Comparison of ENCODE assay signal across 18 cellular contexts in the genomic region with DNA sequence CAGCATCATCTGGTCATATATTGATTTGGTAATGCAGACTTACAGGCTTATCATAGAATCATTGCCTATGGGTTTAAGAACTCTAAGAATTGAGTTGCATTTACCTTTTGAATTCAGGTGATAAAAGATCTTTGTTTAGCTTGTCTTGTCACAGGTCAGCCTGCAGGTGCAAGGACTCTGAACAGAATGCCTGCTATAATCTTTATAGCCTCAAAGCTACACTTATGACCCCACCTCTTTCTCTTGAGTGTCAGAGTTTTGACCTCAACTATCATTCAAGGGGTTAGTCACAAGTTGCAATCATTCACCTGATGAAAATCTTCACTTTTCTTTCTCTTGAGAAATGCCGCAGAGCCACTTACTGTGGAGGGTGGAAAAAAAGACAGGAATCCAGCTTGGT. TPM values are rescaled to one million over a fixed set of nuclear protein-coding genes. Genes with fewer than 3 reads are reported as not detected.
DNase-seq lines count a peak whose midpoint lies in the region; ATAC-seq, FAIRE-seq and TF ChIP-seq lines count a peak whose summit lies in the region.
"Had no signal": no experiment of that assay in that cellular context is flagged by ENCODE, and none has a peak within 500 bp of the region (broad histone marks: within the 10 kb centered on the region; RNA-seq: fewer than 3 reads in every experiment).

No MANE protein-coding gene starts in this region.

- H3K4me3 Mint-ChIP-seq in endodermal cell = no peak overlapping the region
- H3K4me3 Mint-ChIP-seq: CD8-positive, alpha-beta memory T cell; HFFc6 had no signal

- no peak overlapping the region for H3K27ac Mint-ChIP-seq in endodermal cell
- H3K27ac Mint-ChIP-seq: CD8-positive, alpha-beta memory T cell; HFFc6 had no signal

- DNase-seq in HepG2 (ENCODE audit: low spot score) (no peak), right lobe of liver (no peak), endodermal cell (no peak), small intestine (peak; percentile 33)
- DNase-seq: CD8-positive, alpha-beta memory T cell; DMS53; GF-D8; GOT3; HCEC 1CT; HFFc6; IMR-90; KG1 had no signal

- H4K20me1 ChIP-seq in HepG2 (ENCODE audit: insufficient read depth, low read length) = no peaks in the 10 kb centered on the region
- H4K20me1 ChIP-seq: BLaER1 had no signal

- POLR2A ChIA-PET in HepG2 (lab: Yijun Ruan, JAX) = no interaction called here

- H3K36me3 Mint-ChIP-seq in endodermal cell (ENCODE audit: low read depth) = peaks cover 56% of the 10 kb centered on the region

- H3K4me1 ChIP-seq in HepG2 (ENCODE audit: insufficient read depth, low read length) (peaks cover 17% of the 10 kb centered on the region), right lobe of liver (peaks cover 0 to 5% (median 2%) of the 10 kb centered on the region in 4 donors), endodermal cell (ENCODE audit: control insufficient read depth, insufficient read depth, low read length) (no peaks in the 10 kb centered on the region), small intestine (ENCODE audit: control insufficient read depth in 2 of 2, insufficient read depth in 1 of 2, low read depth in 1 of 2, low read length in 1 of 2) (no peaks in the 10 kb centered on the region)
- H3K4me1 ChIP-seq: BLaER1 had no signal

- no peak overlapping the region for H3K9ac ChIP-seq in HepG2 (ENCODE audit: insufficient read depth, low read depth, low read length)
- H3K9ac ChIP-seq in endodermal cell (ENCODE audit: extremely low read depth, low read length, poor library complexity, severe bottlenecking) = no peak overlapping the region
- H3K9ac ChIP-seq: BLaER1 had no signal

- TF ChIP-seq RAD21 in HepG2 (CRISPR knock-in tag; IDR thresholded peaks at IDR 0.05) = no peak

- H3K9me3 ChIP-seq in HepG2 (ENCODE audit: low read length) = no peaks in the 10 kb centered on the region
- H3K9me3 ChIP-seq in right lobe of liver = no peaks in the 10 kb centered on the region
- peaks cover 27% of the 10 kb centered on the region for H3K9me3 ChIP-seq in endodermal cell (ENCODE audit: control insufficient read depth, low read length)
- H3K9me3 ChIP-seq in small intestine (ENCODE audit: control insufficient read depth, low read depth) = no peaks in the 10 kb centered on the region
- H3K9me3 ChIP-seq: BLaER1 had no signal

- H2AFZ ChIP-seq in HepG2 (ENCODE audit: low read length) = no peak overlapping the region

- no peaks in the 10 kb centered on the region for H3K27me3 ChIP-seq in HepG2 (ENCODE audit: control insufficient read depth in 1 of 2, insufficient read depth in 2 of 2, low read length in 2 of 2)
- H3K27me3 ChIP-seq in right lobe of liver = no peaks in the 10 kb centered on the region
- H3K27me3 ChIP-seq in endodermal cell (ENCODE audit: control insufficient read depth, insufficient read depth, low read length, poor library complexity, severe bottlenecking) = no peaks in the 10 kb centered on the region
- no peaks in the 10 kb centered on the region for H3K27me3 ChIP-seq in small intestine (ENCODE audit: control insufficient read depth in 2 of 2, insufficient read depth in 2 of 2, low read length in 2 of 2)
- H3K27me3 ChIP-seq: BLaER1 had no signal

- no peak for TF ChIP-seq POLR2A in HepG2 (IDR thresholded peaks at IDR 0.05; ENCODE audit: insufficient read depth in 1 of 2, low read depth in 2 of 2, low read length in 2 of 2)
- no peak for TF ChIP-seq POLR2A in right lobe of liver (IDR thresholded peaks at IDR 0.05)

- TF ChIP-seq EP300 in HepG2 (IDR thresholded peaks at IDR 0.05; ENCODE audit: low read depth in 2 of 2, low read length in 2 of 2) (no peak), HepG2 (CRISPR knock-in tag; IDR thresholded peaks at IDR 0.05; ENCODE audit: borderline replicate concordance) (no peak)

- peaks cover 14% of the 10 kb centered on the region for H3K9me3 Mint-ChIP-seq in endodermal cell
- H3K9me3 Mint-ChIP-seq: CD8-positive, alpha-beta memory T cell; HFFc6 had no signal

- FAIRE-seq in HepG2 (lab: Jason Lieb, UNC) = no peak
- no peak for FAIRE-seq in small intestine (lab: Jason Lieb, UNC)

- H3K4me3 ChIP-seq in HepG2 (replicated peaks in 1 of 3; ENCODE audit: insufficient read depth in 1 of 3, low read depth in 2 of 3, low read length in 3 of 3) (no peak overlapping the region), right lobe of liver (no peak overlapping the region), endodermal cell (ENCODE audit: low read length) (no peak overlapping the region), small intestine (ENCODE audit: low read depth in 1 of 2, low read length in 2 of 2) (no peak overlapping the region)
- H3K4me3 ChIP-seq: BLaER1 had no signal

- no peaks in the 10 kb centered on the region for H3K79me2 ChIP-seq in HepG2 (ENCODE audit: insufficient read depth, low read length)

- no peaks in the 10 kb centered on the region for H3K4me1 Mint-ChIP-seq in endodermal cell

- no peaks in the 10 kb centered on the region for H3K27me3 Mint-ChIP-seq in endodermal cell (ENCODE audit: insufficient read depth)
- H3K27me3 Mint-ChIP-seq: CD8-positive, alpha-beta memory T cell had no signal

- H3K27ac ChIP-seq in HepG2 (ENCODE audit: extremely low read length, insufficient read depth, low read length) (peak overlapping the region; percentile 15), right lobe of liver (no peak overlapping the region), endodermal cell (ENCODE audit: low read depth, low read length) (no peak overlapping the region), small intestine (ENCODE audit: low read depth in 1 of 2, low read length in 1 of 2) (no peak overlapping the region)
- H3K27ac ChIP-seq: 22Rv1, BLaER1, HL-60 had no signal

- H3K36me3 ChIP-seq in HepG2 (replicated peaks in 1 of 2; ENCODE audit: control insufficient read depth in 1 of 2, insufficient read depth in 2 of 2, low read length in 2 of 2) (peaks cover 8 to 37% of the 10 kb centered on the region in 2 experiments), right lobe of liver (peaks cover 0 to 20% (median 9%) of the 10 kb centered on the region in 4 donors), endodermal cell (ENCODE audit: control insufficient read depth, insufficient read depth, low read length) (peaks cover 85% of the 10 kb centered on the region), small intestine (ENCODE audit: control insufficient read depth in 2 of 2, insufficient read depth in 2 of 2, low read length in 2 of 2) (peaks cover 0 to 4% of the 10 kb centered on the region in 2 donors)

- CTCF ChIA-PET in HepG2 (lab: Yijun Ruan, JAX; ENCODE audit: low intra/inter-chr PET ratio, low total read pairs) = no interaction called here

- TF ChIP-seq CTCF in HepG2 (CRISPR knock-in tag; IDR thresholded peaks at IDR 0.05) = no peak
- no peak for TF ChIP-seq CTCF in right lobe of liver (IDR thresholded peaks at IDR 0.05)
- peak; percentile 19 for TF ChIP-seq CTCF in endodermal cell (conservative IDR thresholded peaks at IDR 0.05)

- intact Hi-C loops in HepG2 (cut with micrococcal nuclease; ENCODE audit: unreplicated experiment) = no loop called here
- intact Hi-C loops in right lobe of liver (cut with DNase I) = no loop called here

- BruUV-seq in HepG2 (replicated peaks; lab: Mats Ljungman, UMichigan) = no TSS peak

- H3K4me2 ChIP-seq in HepG2 (ENCODE audit: low read depth, low read length) = no peak overlapping the region
- H3K4me2 ChIP-seq: BLaER1 had no signal

- 100% methylated on average over 1 of the region's 1 CpG for WGBS in HepG2 (ENCODE audit: low lambda C conversion rate)
- WGBS in right lobe of liver (ENCODE audit: insufficient coverage, low coverage, low lambda C conversion rate, missing lambda C conversion rate) = 100% methylated on average over 1 of the region's 1 CpG
- 100% methylated on average over 1 of the region's 1 CpG; no CpG with 5 or more reads in 1 of the 2 experiments for WGBS in endodermal cell (ENCODE audit: insufficient coverage in 1 of 2, insufficient read length in 1 of 2), 2 experiments
- 83 to 93% (median 89%) methylated on average over 1 of the region's 1 CpG for WGBS in small intestine, 3 donors

- ATAC-seq in HepG2 (no peak), right lobe of liver (no peak), HG02840 (IDR thresholded peaks at IDR 0.05; ENCODE audit: low FRiP score, unreplicated experiment) (no peak), GM18868 (IDR thresholded peaks at IDR 0.05; ENCODE audit: unreplicated experiment) (no peak), HG03442 (IDR thresholded peaks at IDR 0.05; ENCODE audit: unreplicated experiment) (no peak)

- in situ Hi-C loops in HepG2 (cut with HindIII; ENCODE audit: extremely low pct_ligation_motif_present, low pct_unique_long_range_greater_than_20kb) = no loop called here

RNA-seq across cellular contexts. Expression of a gene that starts 49.5 kb away (rescaled TPM):
- total RNA-seq in HepG2 (2016; rRNA removed; fragmentation: Illumina TruSeq; extraction: Trizol) = 45.9 and 63.0 TPM in 2 replicates
- 13.0 and 15.0 TPM in 2 replicates for total RNA-seq in HepG2 (2016; cell fraction: cytosol; rRNA removed; fragmentation: Illumina TruSeq; extraction: Trizol; ENCODE audit: low read depth)
- total RNA-seq in HepG2 (2016; cell fraction: insoluble cytoplasmic fraction; rRNA removed; fragmentation: Illumina TruSeq; extraction: Trizol) = 41.3 and 61.0 TPM in 2 replicates
- total RNA-seq in HepG2 (2016; cell fraction: membrane; rRNA removed; fragmentation: Illumina TruSeq; extraction: Trizol) = 22.7 and 23.0 TPM in 2 replicates
- 60.4 and 64.9 TPM in 2 replicates for total RNA-seq in HepG2 (2016; cell fraction: nucleus; rRNA removed; fragmentation: Illumina TruSeq; extraction: Trizol)
- 10.8 and 13.4 TPM in 2 replicates for polyA plus RNA-seq in HepG2 (2011; rRNA removed)
- polyA plus RNA-seq in HepG2 (2011; cell fraction: cytosol; rRNA removed) = 5.7 and 9.4 TPM in 2 replicates
- 14.0 and 14.2 TPM in 2 replicates for polyA plus RNA-seq in HepG2 (2011; cell fraction: nucleus; rRNA removed)
- polyA plus RNA-seq in HepG2 (2012) = 10.8 and 17.3 TPM in 2 replicates
- 0.62 and 0.73 TPM in 2 replicates for polyA plus RNA-seq in HepG2 (2016; cell fraction: cytosol; fragmentation: Illumina TruSeq; extraction: Trizol; ENCODE audit: low read depth)
- 19.5 and 20.2 TPM in 2 replicates for polyA plus RNA-seq in HepG2 (2016; cell fraction: insoluble cytoplasmic fraction; fragmentation: Illumina TruSeq; extraction: Trizol; ENCODE audit: low read depth)
- polyA plus RNA-seq in HepG2 (2016; cell fraction: membrane; fragmentation: Illumina TruSeq; extraction: Trizol; ENCODE audit: low read depth) = 1.6 and 2.1 TPM in 2 replicates
- 20.7 and 22.6 TPM in 2 replicates for polyA plus RNA-seq in HepG2 (2016; cell fraction: nucleus; fragmentation: Illumina TruSeq; extraction: Trizol; ENCODE audit: insufficient read depth, low read depth)
- 20.6 and 21.7 TPM in 2 replicates for polyA minus RNA-seq in HepG2 (2011; rRNA and poly(A)+ RNA removed; ENCODE audit: low replicate concordance)
- 31.4 and 41.6 TPM in 2 replicates for polyA minus RNA-seq in HepG2 (2011; cell fraction: cytosol; rRNA and poly(A)+ RNA removed)
- 191 and 213 TPM in 2 replicates for polyA minus RNA-seq in HepG2 (2011; cell fraction: nucleus; rRNA and poly(A)+ RNA removed)
- total RNA-seq in right lobe of liver = 10 to 100 TPM; 11.5 to 21.1 (median 17.2) TPM
- total RNA-seq in endodermal cell = 10 to 100 TPM; 37.7 to 44.2 TPM
- polyA plus RNA-seq in endodermal cell (2013, experiment 1 of 2) = 35.4 TPM
- 35.7 TPM for polyA plus RNA-seq in endodermal cell (2013, experiment 2 of 2)
- 10 to 100 TPM in 1 of 3 donors, 1 to 10 TPM in 2; 4.9 to 10.1 (median 8.5) TPM for polyA plus RNA-seq in small intestine
